ENCODE assay signal across 15 cellular contexts in genomic region chr9:88235615-88236014, GRCh38.
DNase-seq lines count a peak whose midpoint lies in the region; ATAC-seq, FAIRE-seq and TF ChIP-seq lines count a peak whose summit lies in the region.
"Had no signal": no experiment of that assay in that cellular context is flagged by ENCODE, and none has a peak within 500 bp of the region (broad histone marks: within the 10 kb centered on the region; RNA-seq: fewer than 3 reads in every experiment).

No MANE protein-coding gene starts in this region.

- no peak for TF ChIP-seq EP300 in SK-N-SH (IDR thresholded peaks at IDR 0.05; ENCODE audit: borderline replicate concordance in 1 of 2, low read depth in 1 of 2, low read length in 1 of 2)

- H3K36me3 ChIP-seq in SK-N-SH (replicated peaks in 1 of 2; ENCODE audit: control insufficient read depth in 1 of 2, insufficient read depth in 2 of 2, low read length in 1 of 2) (no peaks in the 10 kb centered on the region), astrocyte (ENCODE audit: insufficient read depth, low read length) (no peaks in the 10 kb centered on the region), mesodermal cell (ENCODE audit: control insufficient read depth, insufficient read depth, low read length) (no peaks in the 10 kb centered on the region), body of pancreas (replicated peaks in 1 of 2; ENCODE audit: insufficient read depth in 1 of 2, low read depth in 2 of 2) (no peaks in the 10 kb centered on the region)

- H3K27me3 ChIP-seq in SK-N-SH (ENCODE audit: insufficient read depth) (no peaks in the 10 kb centered on the region), astrocyte (ENCODE audit: insufficient read depth, low read length) (no peaks in the 10 kb centered on the region), body of pancreas (no peaks in the 10 kb centered on the region)

- TF ChIP-seq RAD21 in SK-N-SH (IDR thresholded peaks at IDR 0.05; ENCODE audit: low read length) = no peak

- WGBS in SK-N-SH (ENCODE audit: low lambda C conversion rate) = 26% methylated on average over 2 of the region's 2 CpGs
- WGBS in mesodermal cell (ENCODE audit: insufficient coverage in 2 of 2), 2 experiments = no CpG with 5 or more reads among the region's 2 CpGs
- 57 to 72% methylated on average over 2 of the region's 2 CpGs for WGBS in body of pancreas, 2 donors

- H3K9me3 Mint-ChIP-seq in astrocyte (ENCODE audit: unreplicated experiment) = peaks cover 5% of the 10 kb centered on the region
- H3K9me3 Mint-ChIP-seq: GM23338 had no signal

- H3K4me1 Mint-ChIP-seq in astrocyte (ENCODE audit: low read depth, unreplicated experiment) = peaks cover 29% of the 10 kb centered on the region
- H3K4me1 Mint-ChIP-seq: GM23338 had no signal

- no peak overlapping the region for H3K27ac ChIP-seq in SK-N-SH (ENCODE audit: low read depth in 2 of 2, low read length in 1 of 2)
- no peak overlapping the region for H3K27ac ChIP-seq in astrocyte (ENCODE audit: low read depth, low read length)
- peak overlapping the region; percentile 45 for H3K27ac ChIP-seq in mesodermal cell (ENCODE audit: low read depth, low read length, severe bottlenecking)
- no peak overlapping the region for H3K27ac ChIP-seq in body of pancreas
- H3K27ac ChIP-seq: 22Rv1, HL-60 had no signal

- H3K9me3 ChIP-seq in SK-N-SH = no peaks in the 10 kb centered on the region
- H3K9me3 ChIP-seq in astrocyte (ENCODE audit: insufficient read depth, low read depth, low read length) = peaks cover 4% of the 10 kb centered on the region
- H3K9me3 ChIP-seq in mesodermal cell (ENCODE audit: control insufficient read depth, low read length) = peaks cover 11% of the 10 kb centered on the region
- H3K9me3 ChIP-seq in body of pancreas = no peaks in the 10 kb centered on the region
- H3K9me3 ChIP-seq: Caco-2 had no signal

- DNase-seq in SK-N-SH (no peak), astrocyte (ENCODE audit: low read depth) (peak; percentile 46), body of pancreas (no peak), posterior vena cava (ENCODE audit: low spot score) (no peak)
- DNase-seq: Caco-2; CD8-positive, alpha-beta memory T cell; DND-41; GF-D8; H7 had no signal

- H3K36me3 Mint-ChIP-seq in astrocyte (ENCODE audit: low read depth, unreplicated experiment) = no peaks in the 10 kb centered on the region
- H3K36me3 Mint-ChIP-seq: CD8-positive, alpha-beta memory T cell had no signal

- ATAC-seq in SK-N-SH treated with all-trans-retinoic acid at 6 μM for 48 hours (no peak), body of pancreas (no peak), GM21786 (IDR thresholded peaks at IDR 0.05; ENCODE audit: unreplicated experiment) (no peak)
- ATAC-seq: GM23338 had no signal

- POLR2A ChIA-PET in SK-N-SH (lab: Yijun Ruan, JAX) = no interaction called here

- FAIRE-seq in astrocyte (lab: Jason Lieb, UNC) = no peak

- H3K4me3 ChIP-seq in SK-N-SH (ENCODE audit: low read depth in 2 of 2, low read length in 1 of 2) (no peak overlapping the region), astrocyte (ENCODE audit: insufficient read depth, low read depth, low read length) (no peak overlapping the region), mesodermal cell (ENCODE audit: extremely low read depth, insufficient read depth, low read length, poor library complexity, severe bottlenecking) (no peak overlapping the region), body of pancreas (no peak overlapping the region)
- H3K4me3 ChIP-seq: GM23338 had no signal

- no peak for TF ChIP-seq POLR2A in body of pancreas (IDR thresholded peaks at IDR 0.05)

- H4K20me1 ChIP-seq in SK-N-SH (ENCODE audit: insufficient read depth) = no peaks in the 10 kb centered on the region
- no peaks in the 10 kb centered on the region for H4K20me1 ChIP-seq in astrocyte (ENCODE audit: insufficient read depth, low read length)

- TF ChIP-seq CTCF in SK-N-SH (IDR thresholded peaks at IDR 0.05) (no peak), astrocyte (IDR thresholded peaks at IDR 0.05; ENCODE audit: insufficient read depth, low read depth, low read length) (no peak), body of pancreas (IDR thresholded peaks at IDR 0.05) (no peak)

- no peak overlapping the region for H3K4me3 Mint-ChIP-seq in astrocyte (ENCODE audit: unreplicated experiment)
- H3K4me3 Mint-ChIP-seq: CD8-positive, alpha-beta memory T cell; GM23338 had no signal

- H3K9ac ChIP-seq in SK-N-SH = no peak overlapping the region
- no peak overlapping the region for H3K9ac ChIP-seq in astrocyte (ENCODE audit: low read length)

- H2AFZ ChIP-seq in SK-N-SH (ENCODE audit: low read depth) (no peak overlapping the region), astrocyte (ENCODE audit: low read depth, low read length) (no peak overlapping the region)
- H2AFZ ChIP-seq: GM23338 had no signal

- H3K4me2 ChIP-seq in SK-N-SH (no peak overlapping the region), astrocyte (ENCODE audit: low read length) (no peak overlapping the region)
- H3K4me2 ChIP-seq: GM23338 had no signal

- CTCF ChIA-PET in SK-N-SH (lab: Yijun Ruan, JAX) = interaction anchor here (1.8 kb wide), 1 partner anchor 13 kb away, joined by 5 read pairs; no protein-coding TSS in a partner anchor

- no peaks in the 10 kb centered on the region for H3F3A ChIP-seq in SK-N-SH (replicated peaks; ENCODE audit: insufficient read depth)

- H3K4me1 ChIP-seq in SK-N-SH (ENCODE audit: control insufficient read depth in 1 of 2, insufficient read depth in 2 of 2, low read depth in 1 of 2, low read length in 1 of 2) (no peaks in the 10 kb centered on the region), astrocyte (ENCODE audit: insufficient read depth, low read length) (no peaks in the 10 kb centered on the region), mesodermal cell (ENCODE audit: control insufficient read depth, insufficient read depth, low read length, poor library complexity, severe bottlenecking) (no peaks in the 10 kb centered on the region), body of pancreas (peaks cover 19% of the 10 kb centered on the region)
- H3K4me1 ChIP-seq: Caco-2 had no signal

- H3K27me3 Mint-ChIP-seq in astrocyte (ENCODE audit: low read depth, unreplicated experiment) = no peaks in the 10 kb centered on the region

- no peaks in the 10 kb centered on the region for H3K9me2 ChIP-seq in SK-N-SH

- no peak overlapping the region for H3K27ac Mint-ChIP-seq in astrocyte (ENCODE audit: unreplicated experiment)
- H3K27ac Mint-ChIP-seq: CD8-positive, alpha-beta memory T cell; GM23338 had no signal

- H3K79me2 ChIP-seq in SK-N-SH (ENCODE audit: insufficient read depth) (no peaks in the 10 kb centered on the region), astrocyte (ENCODE audit: insufficient read depth, low read length) (no peaks in the 10 kb centered on the region)

- intact Hi-C loops in body of pancreas (cut with DNase I) = no loop called here
- intact Hi-C loops in posterior vena cava (cut with DNase I) = no loop called here

TF ChIP-seq in SK-N-SH treated with all-trans-retinoic acid at 6 μM for 48 hours, 23 proteins besides CTCF, POLR2A, EP300 and RAD21:
- TF ChIP-seq GLIS3 (CRISPR knock-in tag; IDR thresholded peaks at IDR 0.05) = no peak
- TF ChIP-seq ISL1 (CRISPR knock-in tag; IDR thresholded peaks at IDR 0.05) = peak; percentile 39; the same call in 1 of the 2 replicates

TF ChIP-seq in SK-N-SH, 30 proteins besides CTCF, POLR2A, EP300 and RAD21 (continues in another document):
- TF ChIP-seq IRF3 (IDR thresholded peaks at IDR 0.05; ENCODE audit: low read depth, low read length) (no peak), JUND (IDR thresholded peaks at IDR 0.05) (no peak), MEF2A (IDR thresholded peaks at IDR 0.05; ENCODE audit: borderline replicate concordance, low read depth) (no peak), GATA2 (CRISPR knock-in tag; IDR thresholded peaks at IDR 0.05) (no peak), MXI1 (IDR thresholded peaks at IDR 0.05; ENCODE audit: low read depth, low read length) (no peak), FOSL2 (IDR thresholded peaks at IDR 0.05; ENCODE audit: borderline replicate concordance, low read depth) (no peak), SMC3 (IDR thresholded peaks at IDR 0.05; ENCODE audit: low read depth, low read length) (no peak), RCOR1 (IDR thresholded peaks at IDR 0.05; ENCODE audit: low read length) (no peak), NRF1 (IDR thresholded peaks at IDR 0.05; ENCODE audit: low read depth, low read length) (no peak), GABPA (IDR thresholded peaks at IDR 0.05; ENCODE audit: low read depth) (no peak), SIN3A (IDR thresholded peaks at IDR 0.05; ENCODE audit: borderline replicate concordance, low read depth, low read length) (no peak)
- TF ChIP-seq, protein P1, sequence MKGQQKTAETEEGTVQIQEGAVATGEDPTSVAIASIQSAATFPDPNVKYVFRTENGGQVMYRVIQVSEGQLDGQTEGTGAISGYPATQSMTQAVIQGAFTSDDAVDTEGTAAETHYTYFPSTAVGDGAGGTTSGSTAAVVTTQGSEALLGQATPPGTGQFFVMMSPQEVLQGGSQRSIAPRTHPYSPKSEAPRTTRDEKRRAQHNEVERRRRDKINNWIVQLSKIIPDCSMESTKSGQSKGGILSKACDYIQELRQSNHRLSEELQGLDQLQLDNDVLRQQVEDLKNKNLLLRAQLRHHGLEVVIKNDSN (IDR thresholded peaks at IDR 0.05; ENCODE audit: borderline replicate concordance, low read depth) = no peak
- TF ChIP-seq, protein P2, sequence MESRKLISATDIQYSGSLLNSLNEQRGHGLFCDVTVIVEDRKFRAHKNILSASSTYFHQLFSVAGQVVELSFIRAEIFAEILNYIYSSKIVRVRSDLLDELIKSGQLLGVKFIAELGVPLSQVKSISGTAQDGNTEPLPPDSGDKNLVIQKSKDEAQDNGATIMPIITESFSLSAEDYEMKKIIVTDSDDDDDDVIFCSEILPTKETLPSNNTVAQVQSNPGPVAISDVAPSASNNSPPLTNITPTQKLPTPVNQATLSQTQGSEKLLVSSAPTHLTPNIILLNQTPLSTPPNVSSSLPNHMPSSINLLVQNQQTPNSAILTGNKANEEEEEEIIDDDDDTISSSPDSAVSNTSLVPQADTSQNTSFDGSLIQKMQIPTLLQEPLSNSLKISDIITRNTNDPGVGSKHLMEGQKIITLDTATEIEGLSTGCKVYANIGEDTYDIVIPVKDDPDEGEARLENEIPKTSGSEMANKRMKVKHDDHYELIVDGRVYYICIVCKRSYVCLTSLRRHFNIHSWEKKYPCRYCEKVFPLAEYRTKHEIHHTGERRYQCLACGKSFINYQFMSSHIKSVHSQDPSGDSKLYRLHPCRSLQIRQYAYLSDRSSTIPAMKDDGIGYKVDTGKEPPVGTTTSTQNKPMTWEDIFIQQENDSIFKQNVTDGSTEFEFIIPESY (IDR thresholded peaks at IDR 0.05; ENCODE audit: borderline replicate concordance, low read depth) = no peak
